2 cellular contexts compared by ENCODE assay signal in the genomic region with DNA sequence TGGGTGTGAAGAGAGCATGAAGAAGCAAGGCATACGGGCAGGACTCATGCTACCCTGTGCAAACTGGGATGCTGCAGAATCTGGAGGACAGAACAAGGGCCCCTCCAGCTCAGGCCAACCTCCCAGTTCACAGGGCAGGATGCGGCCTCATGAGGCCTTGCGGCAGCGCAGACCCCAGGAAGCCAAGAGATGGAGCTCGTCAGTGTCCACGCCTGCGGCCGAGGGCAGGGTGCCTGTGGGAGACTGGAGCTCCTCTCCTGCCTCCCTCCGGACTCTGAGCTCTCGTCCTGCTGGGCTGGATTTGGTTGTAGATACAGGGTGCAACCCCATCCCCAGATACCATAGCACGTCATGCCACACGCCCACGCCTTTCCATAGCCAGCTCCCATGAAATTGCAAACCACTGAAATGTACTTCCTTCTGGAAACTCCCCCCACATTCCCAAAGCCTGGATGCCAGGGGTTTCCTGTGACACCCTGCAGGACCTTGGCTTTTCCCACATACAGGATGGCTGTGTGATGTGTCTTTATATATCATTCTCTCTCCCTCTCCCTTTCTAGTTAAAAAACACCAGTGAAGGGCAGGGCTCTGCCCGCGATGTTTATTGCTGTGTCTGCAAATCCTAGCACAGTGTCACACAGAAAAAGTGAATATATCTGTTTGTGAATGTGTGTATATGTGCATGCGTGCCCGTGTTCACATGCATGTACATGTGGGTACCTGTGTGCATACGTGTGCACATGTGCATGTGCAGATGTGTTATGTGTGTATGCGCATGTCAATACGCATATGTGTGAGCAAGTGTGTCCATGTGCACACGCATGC.
TF ChIP-seq lines count a peak whose summit lies in the region.

No MANE protein-coding gene starts in this region.

TF ChIP-seq in A549, 52 proteins besides CTCF, POLR2A, EP300 and RAD21:
- TF ChIP-seq ESRRA (IDR thresholded peaks at IDR 0.05; ENCODE audit: borderline replicate concordance, low read length): no peak
- TF ChIP-seq MAFK (IDR thresholded peaks at IDR 0.05; ENCODE audit: partially characterized antibody): peak; percentile 60
- TF ChIP-seq, protein P1, sequence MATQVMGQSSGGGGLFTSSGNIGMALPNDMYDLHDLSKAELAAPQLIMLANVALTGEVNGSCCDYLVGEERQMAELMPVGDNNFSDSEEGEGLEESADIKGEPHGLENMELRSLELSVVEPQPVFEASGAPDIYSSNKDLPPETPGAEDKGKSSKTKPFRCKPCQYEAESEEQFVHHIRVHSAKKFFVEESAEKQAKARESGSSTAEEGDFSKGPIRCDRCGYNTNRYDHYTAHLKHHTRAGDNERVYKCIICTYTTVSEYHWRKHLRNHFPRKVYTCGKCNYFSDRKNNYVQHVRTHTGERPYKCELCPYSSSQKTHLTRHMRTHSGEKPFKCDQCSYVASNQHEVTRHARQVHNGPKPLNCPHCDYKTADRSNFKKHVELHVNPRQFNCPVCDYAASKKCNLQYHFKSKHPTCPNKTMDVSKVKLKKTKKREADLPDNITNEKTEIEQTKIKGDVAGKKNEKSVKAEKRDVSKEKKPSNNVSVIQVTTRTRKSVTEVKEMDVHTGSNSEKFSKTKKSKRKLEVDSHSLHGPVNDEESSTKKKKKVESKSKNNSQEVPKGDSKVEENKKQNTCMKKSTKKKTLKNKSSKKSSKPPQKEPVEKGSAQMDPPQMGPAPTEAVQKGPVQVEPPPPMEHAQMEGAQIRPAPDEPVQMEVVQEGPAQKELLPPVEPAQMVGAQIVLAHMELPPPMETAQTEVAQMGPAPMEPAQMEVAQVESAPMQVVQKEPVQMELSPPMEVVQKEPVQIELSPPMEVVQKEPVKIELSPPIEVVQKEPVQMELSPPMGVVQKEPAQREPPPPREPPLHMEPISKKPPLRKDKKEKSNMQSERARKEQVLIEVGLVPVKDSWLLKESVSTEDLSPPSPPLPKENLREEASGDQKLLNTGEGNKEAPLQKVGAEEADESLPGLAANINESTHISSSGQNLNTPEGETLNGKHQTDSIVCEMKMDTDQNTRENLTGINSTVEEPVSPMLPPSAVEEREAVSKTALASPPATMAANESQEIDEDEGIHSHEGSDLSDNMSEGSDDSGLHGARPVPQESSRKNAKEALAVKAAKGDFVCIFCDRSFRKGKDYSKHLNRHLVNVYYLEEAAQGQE (IDR thresholded peaks at IDR 0.05): no peak
- TF ChIP-seq, protein P2, sequence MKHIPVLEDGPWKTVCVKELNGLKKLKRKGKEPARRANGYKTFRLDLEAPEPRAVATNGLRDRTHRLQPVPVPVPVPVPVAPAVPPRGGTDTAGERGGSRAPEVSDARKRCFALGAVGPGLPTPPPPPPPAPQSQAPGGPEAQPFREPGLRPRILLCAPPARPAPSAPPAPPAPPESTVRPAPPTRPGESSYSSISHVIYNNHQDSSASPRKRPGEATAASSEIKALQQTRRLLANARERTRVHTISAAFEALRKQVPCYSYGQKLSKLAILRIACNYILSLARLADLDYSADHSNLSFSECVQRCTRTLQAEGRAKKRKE (CRISPR knock-in tag; IDR thresholded peaks at IDR 0.05; ENCODE audit: low read depth): no peak
- no peak for TF ChIP-seq KDM5A (IDR thresholded peaks at IDR 0.05)
- TF ChIP-seq, protein P3, sequence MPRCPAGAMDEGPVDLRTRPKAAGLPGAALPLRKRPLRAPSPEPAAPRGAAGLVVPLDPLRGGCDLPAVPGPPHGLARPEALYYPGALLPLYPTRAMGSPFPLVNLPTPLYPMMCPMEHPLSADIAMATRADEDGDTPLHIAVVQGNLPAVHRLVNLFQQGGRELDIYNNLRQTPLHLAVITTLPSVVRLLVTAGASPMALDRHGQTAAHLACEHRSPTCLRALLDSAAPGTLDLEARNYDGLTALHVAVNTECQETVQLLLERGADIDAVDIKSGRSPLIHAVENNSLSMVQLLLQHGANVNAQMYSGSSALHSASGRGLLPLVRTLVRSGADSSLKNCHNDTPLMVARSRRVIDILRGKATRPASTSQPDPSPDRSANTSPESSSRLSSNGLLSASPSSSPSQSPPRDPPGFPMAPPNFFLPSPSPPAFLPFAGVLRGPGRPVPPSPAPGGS (IDR thresholded peaks at IDR 0.05): no peak

TF ChIP-seq in endothelial cell of umbilical vein, 7 proteins besides CTCF, POLR2A, EP300 and RAD21:
- TF ChIP-seq, protein P4, sequence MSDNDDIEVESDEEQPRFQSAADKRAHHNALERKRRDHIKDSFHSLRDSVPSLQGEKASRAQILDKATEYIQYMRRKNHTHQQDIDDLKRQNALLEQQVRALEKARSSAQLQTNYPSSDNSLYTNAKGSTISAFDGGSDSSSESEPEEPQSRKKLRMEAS (IDR thresholded peaks at IDR 0.05; ENCODE audit: insufficient read depth, insufficient read length): peak; percentile 32
- TF ChIP-seq GATA2 (IDR thresholded peaks at IDR 0.05; ENCODE audit: insufficient read depth, insufficient read length, low read depth, low read length): no peak
- no peak for TF ChIP-seq EZH2 (IDR thresholded peaks at IDR 0.05; ENCODE audit: borderline replicate concordance, low read depth, low read length, severe bottlenecking)
- TF ChIP-seq MYC (IDR thresholded peaks at IDR 0.05; ENCODE audit: low read depth, low read length): no peak
- TF ChIP-seq POLR2AphosphoS5 (IDR thresholded peaks at IDR 0.05; ENCODE audit: insufficient read depth, low read depth, low read length): no peak
